ENCODE assay signal across 19 cellular contexts in the genomic region with DNA sequence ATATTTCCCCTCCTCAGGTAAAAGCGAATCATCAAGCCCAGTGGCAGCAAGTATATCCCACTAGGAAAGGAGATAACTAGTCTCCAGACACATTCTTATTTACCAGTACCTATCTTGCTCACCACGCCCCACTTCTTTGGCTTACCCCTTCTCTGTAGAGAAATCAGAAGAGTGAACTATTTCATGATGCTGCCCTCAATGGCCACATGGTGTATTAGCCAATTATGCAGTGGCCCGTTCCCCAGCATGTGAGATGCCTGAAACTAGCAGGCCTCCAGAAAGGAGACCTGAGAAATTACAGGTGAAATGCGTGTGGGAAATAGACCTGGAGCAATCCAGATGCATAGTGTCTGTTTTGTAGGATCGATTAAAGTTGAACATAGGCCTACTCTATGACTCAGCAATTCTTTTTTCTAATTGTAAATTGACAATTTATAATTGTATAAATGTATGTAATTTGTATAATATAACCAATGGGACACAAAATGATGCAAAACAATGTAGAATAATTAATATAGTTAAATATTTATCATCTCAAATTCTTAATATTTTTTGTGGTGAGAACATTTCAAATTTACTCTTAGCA.
"Had no signal": no experiment of that assay in that cellular context is flagged by ENCODE, and none has a peak within 500 bp of the region (broad histone marks: within the 10 kb centered on the region; RNA-seq: fewer than 3 reads in every experiment).

No MANE protein-coding gene starts in this region.

- ATAC-seq: effector memory CD8-positive, alpha-beta T cell; foreskin keratinocyte; left cardiac atrium; lower lobe of right lung; stimulated activated naive CD8-positive, alpha-beta T cell treated with anti-CD3 and anti-CD28 coated beads, Interleukin-15, Interleukin-2, amounts not matched to agents 100 U/mL and 50 U/mL, for 24 hours had no signal

- H3K4me1 ChIP-seq: lower lobe of right lung, parathyroid adenoma, upper lobe of left lung, vagina had no signal

- H3K4me1 Mint-ChIP-seq: memory B cell had no signal

- H3K27ac ChIP-seq: foreskin keratinocyte, left ventricle myocardium inferior, lower lobe of right lung, parathyroid adenoma, tibial artery, upper lobe of left lung, vagina had no signal

- H3K9me3 Mint-ChIP-seq: effector memory CD8-positive, alpha-beta T cell; memory B cell had no signal

- H3K36me3 ChIP-seq: left ventricle myocardium inferior, lower lobe of right lung, tibial artery, upper lobe of left lung, vagina had no signal

- H3K4me3 ChIP-seq: left ventricle myocardium inferior, lower lobe of right lung, smooth muscle cell, tibial artery, upper lobe of left lung, vagina had no signal

- H3K4me3 Mint-ChIP-seq: effector memory CD8-positive, alpha-beta T cell; memory B cell; nephron had no signal

- H3K27me3 ChIP-seq: tibial artery, upper lobe of left lung, vagina had no signal

- H3K27me3 Mint-ChIP-seq: effector memory CD8-positive, alpha-beta T cell had no signal

- H3K9me3 ChIP-seq: left ventricle myocardium inferior, lower lobe of right lung, tibial artery, upper lobe of left lung, vagina had no signal

- FAIRE-seq: endothelial cell of umbilical vein, kidney had no signal

- DNase-seq: effector memory CD8-positive, alpha-beta T cell; erythroblast; foreskin keratinocyte; kidney; left cardiac atrium; left ventricle myocardium inferior; lower lobe of right lung; midbrain; occipital lobe; stimulated activated CD4-positive, alpha-beta T cell treated with anti-CD3 and anti-CD28 coated beads, Interleukin-2, amount 100 ng/mL, for 48 hours; stimulated activated naive CD8-positive, alpha-beta T cell treated with anti-CD3 and anti-CD28 coated beads, Interleukin-15, Interleukin-2, amounts not matched to agents 100 U/mL and 50 U/mL, for 24 hours; tibial artery; upper lobe of left lung had no signal

- H3K27ac Mint-ChIP-seq: effector memory CD8-positive, alpha-beta T cell; memory B cell; nephron had no signal

- H3K36me3 Mint-ChIP-seq: memory B cell had no signal
